1 cellular context compared by ENCODE assay signal in the genomic region with DNA sequence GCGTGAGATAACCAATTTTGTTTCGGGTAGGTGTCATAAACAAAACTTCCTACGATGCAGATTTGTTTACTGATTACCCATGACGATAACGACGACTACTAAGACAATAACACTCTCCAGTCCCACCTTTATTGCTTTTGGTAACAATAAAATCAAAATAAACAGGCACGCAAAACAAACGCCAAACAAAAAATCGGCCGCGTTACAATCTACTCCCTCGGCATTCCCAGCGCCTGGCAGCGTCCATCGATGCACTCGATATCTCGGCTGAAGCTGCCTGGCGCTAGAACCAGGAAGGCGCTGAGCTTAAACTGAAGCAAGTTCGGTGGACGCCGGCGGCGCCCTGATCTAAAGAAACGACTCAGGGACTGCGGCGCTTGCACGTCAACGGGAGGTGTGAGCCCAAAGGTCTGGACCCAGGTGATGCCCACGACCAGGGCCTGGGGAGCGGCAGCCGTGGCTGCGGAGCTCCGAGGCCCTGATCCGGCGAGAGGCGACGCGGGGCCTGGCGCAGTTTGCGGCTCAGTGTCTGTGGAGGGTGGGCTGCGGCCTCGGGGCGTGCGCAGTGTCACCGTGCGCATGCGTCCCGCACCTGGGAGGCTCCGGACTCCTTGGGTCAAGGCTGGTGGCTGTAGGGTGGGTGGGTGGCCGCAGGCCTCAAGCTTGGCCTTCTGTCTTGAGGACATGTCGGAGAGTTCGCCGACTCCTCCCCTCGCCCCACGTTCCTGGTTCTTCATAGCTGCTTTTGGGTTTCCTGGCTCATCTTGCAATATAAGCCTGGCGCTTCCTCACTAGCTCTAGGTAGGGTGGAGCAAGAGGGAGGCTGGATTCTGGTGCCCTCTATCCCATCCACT.
TF ChIP-seq lines count a peak whose summit lies in the region.

A gene with protein sequence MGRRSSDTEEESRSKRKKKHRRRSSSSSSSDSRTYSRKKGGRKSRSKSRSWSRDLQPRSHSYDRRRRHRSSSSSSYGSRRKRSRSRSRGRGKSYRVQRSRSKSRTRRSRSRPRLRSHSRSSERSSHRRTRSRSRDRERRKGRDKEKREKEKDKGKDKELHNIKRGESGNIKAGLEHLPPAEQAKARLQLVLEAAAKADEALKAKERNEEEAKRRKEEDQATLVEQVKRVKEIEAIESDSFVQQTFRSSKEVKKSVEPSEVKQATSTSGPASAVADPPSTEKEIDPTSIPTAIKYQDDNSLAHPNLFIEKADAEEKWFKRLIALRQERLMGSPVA (plus strand): TSS at position 286 of the 854 bp plus-strand sequence. CDS start 12,016 bp downstream, outside the sequence.

TF ChIP-seq in K562, 482 proteins besides CTCF, POLR2A, EP300 and RAD21 (continued from another document and continues in another):
- TF ChIP-seq HOXB6 (CRISPR knock-in tag; IDR thresholded peaks at IDR 0.05; ENCODE audit: borderline replicate concordance) (no peak), FOSL1 (tag; conservative IDR thresholded peaks at IDR 0.05) (no peak), SNIP1 (IDR thresholded peaks at IDR 0.05; ENCODE audit: low read depth) (no peak), MIER1 (IDR thresholded peaks at IDR 0.05; ENCODE audit: low read depth) (no peak), ILF3 (IDR thresholded peaks at IDR 0.05; ENCODE audit: borderline replicate concordance) (no peak), LCOR (CRISPR knock-in tag; IDR thresholded peaks at IDR 0.05) (peak; percentile 69; the same call in 1 of the 2 replicates), ZEB2 (IDR thresholded peaks at IDR 0.05) (0 out of 2 replicates have a peak, but pooled peaks have one; percentile 32), NFIX (CRISPR knock-in tag; IDR thresholded peaks at IDR 0.05; ENCODE audit: low read depth) (no peak), ZNF324 (CRISPR knock-in tag; IDR thresholded peaks at IDR 0.05) (no peak), NR1H2 (CRISPR knock-in tag; IDR thresholded peaks at IDR 0.05) (0 out of 2 replicates have a peak, but pooled peaks have one; percentile 85), GMEB1 (CRISPR knock-in tag; IDR thresholded peaks at IDR 0.05) (peak; percentile 66), ZC3H8 (IDR thresholded peaks at IDR 0.05) (no peak), ZNF232 (CRISPR knock-in tag; IDR thresholded peaks at IDR 0.05) (peak; percentile 51; the same call in 1 of the 2 replicates), NRF1 (conservative IDR thresholded peaks at IDR 0.05 in 1 of 2, IDR thresholded peaks at IDR 0.05 in 1 of 2) (peak; percentile 98 to 99), MBD2 (IDR thresholded peaks at IDR 0.05; ENCODE audit: borderline replicate concordance, low read depth) (no peak), GABPB1 (CRISPR knock-in tag; IDR thresholded peaks at IDR 0.05) (peak; percentile 82), RB1 (IDR thresholded peaks at IDR 0.05; ENCODE audit: low read depth) (peak; percentile 74), ZNF398 (CRISPR knock-in tag; IDR thresholded peaks at IDR 0.05) (no peak), ZNF717 (CRISPR knock-in tag; IDR thresholded peaks at IDR 0.05) (no peak), PHF20 (IDR thresholded peaks at IDR 0.05; ENCODE audit: partially characterized antibody) (peak; percentile 96), FOXK1 (CRISPR knock-in tag; IDR thresholded peaks at IDR 0.05; ENCODE audit: borderline replicate concordance) (peak; percentile 87; the same call in 1 of the 2 replicates), SMAD3 (CRISPR knock-in tag; conservative IDR thresholded peaks at IDR 0.05) (no peak), ZNF347 (CRISPR knock-in tag; IDR thresholded peaks at IDR 0.05; ENCODE audit: low read depth) (no peak), RBM25 (IDR thresholded peaks at IDR 0.05; ENCODE audit: low read depth, low read length, severe bottlenecking) (no peak), TCF3 (CRISPR knock-in tag; IDR thresholded peaks at IDR 0.05) (no peak), ZBED1 (IDR thresholded peaks at IDR 0.05) (no peak), ZNF134 (CRISPR knock-in tag; conservative IDR thresholded peaks at IDR 0.05) (no peak), CHCHD3 (CRISPR knock-in tag; IDR thresholded peaks at IDR 0.05) (no peak), C11orf30 (IDR thresholded peaks at IDR 0.05; ENCODE audit: low read depth) (peak; percentile 70), ZNF764 (CRISPR knock-in tag; IDR thresholded peaks at IDR 0.05; ENCODE audit: low read depth) (no peak), KAT2B (IDR thresholded peaks at IDR 0.05; ENCODE audit: low read depth, low read length) (no peak), ZNF143 (CRISPR knock-in tag; IDR thresholded peaks at IDR 0.05) (no peak), ARHGAP35 (IDR thresholded peaks at IDR 0.05; ENCODE audit: partially characterized antibody) (no peak), ZNF124 (CRISPR knock-in tag; IDR thresholded peaks at IDR 0.05) (no peak), ZNF79 (CRISPR knock-in tag; IDR thresholded peaks at IDR 0.05; ENCODE audit: low read depth) (no peak), RHOXF2B (CRISPR knock-in tag; conservative IDR thresholded peaks at IDR 0.05) (no peak), SP1 (CRISPR knock-in tag; IDR thresholded peaks at IDR 0.05) (peak; percentile 91), TEAD1 (CRISPR knock-in tag; IDR thresholded peaks at IDR 0.05) (peak in 1 of 2 experiments; percentile 78; a peak in 2 of 4 replicates), ZFPM2 (CRISPR knock-in tag; IDR thresholded peaks at IDR 0.05) (no peak), GTF2B (IDR thresholded peaks at IDR 0.05; ENCODE audit: extremely low read depth, insufficient read length) (no peak), PATZ1 (CRISPR knock-in tag; IDR thresholded peaks at IDR 0.05; ENCODE audit: borderline replicate concordance) (no peak), ZNF589 (CRISPR knock-in tag; IDR thresholded peaks at IDR 0.05; ENCODE audit: low read depth) (peak; percentile 43; the same call in 1 of the 2 replicates), SPI1 (IDR thresholded peaks at IDR 0.05; ENCODE audit: borderline replicate concordance, low read depth, low read length) (0 out of 2 replicates have a peak, but pooled peaks have one; percentile 12), PURB (CRISPR knock-in tag; IDR thresholded peaks at IDR 0.05; ENCODE audit: low read depth) (no peak), BACH1 (tag; IDR thresholded peaks at IDR 0.05) (no peak), HDAC1 (IDR thresholded peaks at IDR 0.05) (peak; percentile 75 to 96; a peak in 3 of 4 replicates), RNF2 (IDR thresholded peaks at IDR 0.05) (peak; percentile 22; the same call in 1 of the 2 replicates), SMAD2 (IDR thresholded peaks at IDR 0.05; ENCODE audit: low read depth, low read length) (no peak), ZNF3 (CRISPR knock-in tag; IDR thresholded peaks at IDR 0.05) (no peak), GABPB2 (CRISPR knock-in tag; conservative IDR thresholded peaks at IDR 0.05) (no peak), NR2C2 (CRISPR knock-in tag; IDR thresholded peaks at IDR 0.05) (peak; percentile 87), NR2C2 (tag; IDR thresholded peaks at IDR 0.05) (no peak; the same call in 1 of the 2 replicates), BRF1 (IDR thresholded peaks at IDR 0.05; ENCODE audit: borderline replicate concordance, extremely low read depth, insufficient read length) (no peak), ELF4 (CRISPR knock-in tag; IDR thresholded peaks at IDR 0.05) (peak; percentile 50; the same call in 1 of the 2 replicates), ZNF282 (CRISPR knock-in tag; IDR thresholded peaks at IDR 0.05) (no peak), ZNF609 (CRISPR knock-in tag; IDR thresholded peaks at IDR 0.05; ENCODE audit: borderline replicate concordance) (peak; percentile 87; the same call in 1 of the 2 replicates), HNRNPH1 (optimal IDR thresholded peaks at IDR 0.05; ENCODE audit: low read depth, low read length) (no peak), CHD1 (IDR thresholded peaks at IDR 0.05; ENCODE audit: low read length) (no peak)
- TF ChIP-seq, protein P1, sequence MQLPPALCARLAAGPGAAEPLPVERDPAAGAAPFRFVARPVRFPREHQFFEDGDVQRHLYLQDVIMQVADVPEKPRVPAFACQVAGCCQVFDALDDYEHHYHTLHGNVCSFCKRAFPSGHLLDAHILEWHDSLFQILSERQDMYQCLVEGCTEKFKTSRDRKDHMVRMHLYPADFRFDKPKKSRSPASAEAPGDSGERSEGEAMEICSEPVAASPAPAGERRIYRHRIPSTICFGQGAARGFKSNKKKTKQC (CRISPR knock-in tag; IDR thresholded peaks at IDR 0.05): peak; percentile 88
- TF ChIP-seq, protein P2, sequence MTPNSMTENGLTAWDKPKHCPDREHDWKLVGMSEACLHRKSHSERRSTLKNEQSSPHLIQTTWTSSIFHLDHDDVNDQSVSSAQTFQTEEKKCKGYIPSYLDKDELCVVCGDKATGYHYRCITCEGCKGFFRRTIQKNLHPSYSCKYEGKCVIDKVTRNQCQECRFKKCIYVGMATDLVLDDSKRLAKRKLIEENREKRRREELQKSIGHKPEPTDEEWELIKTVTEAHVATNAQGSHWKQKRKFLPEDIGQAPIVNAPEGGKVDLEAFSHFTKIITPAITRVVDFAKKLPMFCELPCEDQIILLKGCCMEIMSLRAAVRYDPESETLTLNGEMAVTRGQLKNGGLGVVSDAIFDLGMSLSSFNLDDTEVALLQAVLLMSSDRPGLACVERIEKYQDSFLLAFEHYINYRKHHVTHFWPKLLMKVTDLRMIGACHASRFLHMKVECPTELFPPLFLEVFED (CRISPR knock-in tag; conservative IDR thresholded peaks at IDR 0.05): no peak
